ENCODE assay signal across 29 cellular contexts in genomic region chr1:28070725-28071593, GRCh38. TPM values are rescaled to one million over a fixed set of nuclear protein-coding genes. Genes with fewer than 3 reads are reported as not detected.
DNase-seq lines count a peak whose midpoint lies in the region; ATAC-seq, FAIRE-seq and TF ChIP-seq lines count a peak whose summit lies in the region.
"Had no signal": no experiment of that assay in that cellular context is flagged by ENCODE, and none has a peak within 500 bp of the region (broad histone marks: within the 10 kb centered on the region; RNA-seq: fewer than 3 reads in every experiment).

No MANE protein-coding gene starts in this region.

- no peak for FAIRE-seq in A549 (lab: Jason Lieb, UNC)
- FAIRE-seq: frontal cortex had no signal

- no peak for DNase-seq in A549 (ENCODE audit: low read depth in 1 of 2, low spot score in 1 of 2)
- no peak for DNase-seq in Karpas-422
- DNase-seq in body of pancreas = no peak
- DNase-seq in osteoblast (ENCODE audit: insufficient read length, low spot score, missing footprints) = peak; percentile 9
- no peak for DNase-seq in hepatocyte (ENCODE audit: low spot score)
- DNase-seq: activated CD4-positive, alpha-beta T cell treated with anti-CD3 and anti-CD28 coated beads, Interleukin-2, amount 50 U/mL, for 1 hour; Caco-2; endodermal cell; esophagus squamous epithelium; hypothalamus; IMR-90; midbrain; natural killer cell; NCI-H1105; NCI-H1930; NCI-H526 treated with DMSO at 0.1 percent for 48 hours; SK-N-SH; stimulated activated CD4-positive, alpha-beta T cell treated with anti-CD3 and anti-CD28 coated beads, Interleukin-15, amount 100 ng/mL, for 24 hours; stomach; transverse colon; WERI-Rb-1 had no signal

- TF ChIP-seq RAD21 in A549 (conservative IDR thresholded peaks at IDR 0.05 in 1 of 2, IDR thresholded peaks at IDR 0.05 in 1 of 2) = no peak

- H3K27me3 ChIP-seq in Karpas-422 (ENCODE audit: low read length) (no peaks in the 10 kb centered on the region), body of pancreas (no peaks in the 10 kb centered on the region), osteoblast (ENCODE audit: insufficient read depth, low read length) (no peaks in the 10 kb centered on the region), hepatocyte (no peaks in the 10 kb centered on the region)
- H3K27me3 ChIP-seq: BLaER1 treated with 17β-estradiol and CSF1 and Interleukin-3, amounts not matched to agents 10 nM and 100 nM; esophagus squamous epithelium; stomach; transverse colon had no signal

- H3K79me2 ChIP-seq in Karpas-422 (ENCODE audit: low read length) (peaks cover 97% of the 10 kb centered on the region), osteoblast (ENCODE audit: insufficient read depth, low read length) (peaks cover 72% of the 10 kb centered on the region), hepatocyte (peaks cover 85% of the 10 kb centered on the region)

- H3K4me3 ChIP-seq in A549 = no peak overlapping the region
- H3K4me3 ChIP-seq in Karpas-422 (ENCODE audit: low read length) = no peak overlapping the region
- no peak overlapping the region for H3K4me3 ChIP-seq in body of pancreas
- H3K4me3 ChIP-seq in osteoblast (ENCODE audit: insufficient read depth, low read length) = no peak overlapping the region
- no peak overlapping the region for H3K4me3 ChIP-seq in hepatocyte
- H3K4me3 ChIP-seq: BLaER1 treated with 17β-estradiol and CSF1 and Interleukin-3, amounts not matched to agents 10 nM and 100 nM; coronary artery; esophagus squamous epithelium; stomach; transverse colon had no signal

- H3K9me2 ChIP-seq in Karpas-422 (replicated peaks; ENCODE audit: insufficient read depth, low read length) (no peaks in the 10 kb centered on the region), hepatocyte (replicated peaks; ENCODE audit: insufficient read depth) (no peaks in the 10 kb centered on the region)
- H3K9me2 ChIP-seq: SK-N-SH had no signal

- intact Hi-C loops in body of pancreas (cut with DNase I) = no loop called here

- no peak for ATAC-seq in A549
- ATAC-seq in body of pancreas = peak; percentile 87
- ATAC-seq in GM19455 (IDR thresholded peaks at IDR 0.05; ENCODE audit: unreplicated experiment) = no peak
- no peak for ATAC-seq in GM21423 (IDR thresholded peaks at IDR 0.05; ENCODE audit: unreplicated experiment)
- no peak for ATAC-seq in GM21529 (IDR thresholded peaks at IDR 0.05; ENCODE audit: unreplicated experiment)
- ATAC-seq: natural killer cell, sciatic nerve had no signal

- TF ChIP-seq CTCF in A549 (IDR thresholded peaks at IDR 0.05) (no peak), body of pancreas (IDR thresholded peaks at IDR 0.05) (no peak), osteoblast (IDR thresholded peaks at IDR 0.05; ENCODE audit: extremely low read depth, low read depth, low read length) (no peak), hepatocyte (IDR thresholded peaks at IDR 0.05; ENCODE audit: poor library complexity) (no peak)

- CTCF ChIA-PET in A549 (lab: Yijun Ruan, JAX) = no interaction called here

- H3K36me3 ChIP-seq in Karpas-422 (ENCODE audit: insufficient read depth, low read length) (peaks cover 7% of the 10 kb centered on the region; the same call in 1 of the 2 replicates), body of pancreas (replicated peaks in 1 of 2; ENCODE audit: insufficient read depth in 1 of 2, low read depth in 2 of 2) (no peaks in the 10 kb centered on the region), osteoblast (ENCODE audit: insufficient read depth, low read length) (no peaks in the 10 kb centered on the region), hepatocyte (replicated peaks; ENCODE audit: insufficient read depth, low read depth) (no peaks in the 10 kb centered on the region)
- H3K36me3 ChIP-seq: esophagus squamous epithelium, stomach, transverse colon, WERI-Rb-1 had no signal

- no peak overlapping the region for H3K27ac ChIP-seq in A549
- H3K27ac ChIP-seq in Karpas-422 (ENCODE audit: low read length) = peak overlapping the region; percentile 62
- H3K27ac ChIP-seq in body of pancreas = peak overlapping the region; percentile 29 to 80 (median 68)
- peak overlapping the region; percentile 10 for H3K27ac ChIP-seq in osteoblast (ENCODE audit: low read depth, low read length)
- no peak overlapping the region for H3K27ac ChIP-seq in hepatocyte
- H3K27ac ChIP-seq: BLaER1 treated with 17β-estradiol and CSF1 and Interleukin-3, amounts not matched to agents 10 nM and 100 nM; coronary artery; esophagus squamous epithelium; RWPE1; transverse colon; WERI-Rb-1 had no signal

- TF ChIP-seq POLR2A in A549 (IDR thresholded peaks at IDR 0.05; ENCODE audit: low read length) (no peak), body of pancreas (IDR thresholded peaks at IDR 0.05) (no peak)

- no peak for TF ChIP-seq EP300 in A549 (IDR thresholded peaks at IDR 0.05)

- no peak overlapping the region for H3K9ac ChIP-seq in Karpas-422 (ENCODE audit: low read length)
- H3K9ac ChIP-seq: BLaER1 treated with 17β-estradiol and CSF1 and Interleukin-3, amounts not matched to agents 10 nM and 100 nM; SK-N-SH had no signal

- H3K4me2 ChIP-seq in A549 = peak overlapping the region; percentile 33; the same call in 1 of the 3 replicates
- H3K4me2 ChIP-seq in Karpas-422 (ENCODE audit: low read depth, low read length, poor library complexity, severe bottlenecking) = no peak overlapping the region
- H3K4me2 ChIP-seq in osteoblast (ENCODE audit: insufficient read depth, low read length) = peak overlapping the region; percentile 41
- H3K4me2 ChIP-seq in hepatocyte = no peak overlapping the region

- H4K20me1 ChIP-seq in Karpas-422 (ENCODE audit: insufficient read depth, low read depth, low read length) = no peaks in the 10 kb centered on the region
- H4K20me1 ChIP-seq in osteoblast (ENCODE audit: insufficient read depth, low read length) = no peaks in the 10 kb centered on the region
- peaks cover 9% of the 10 kb centered on the region for H4K20me1 ChIP-seq in hepatocyte (ENCODE audit: insufficient read depth, poor library complexity, severe bottlenecking)

- no peaks in the 10 kb centered on the region for H3K9me3 ChIP-seq in A549
- H3K9me3 ChIP-seq in Karpas-422 (ENCODE audit: low read length) = no peaks in the 10 kb centered on the region
- no peaks in the 10 kb centered on the region for H3K9me3 ChIP-seq in body of pancreas
- H3K9me3 ChIP-seq in osteoblast (ENCODE audit: low read depth, low read length) = no peaks in the 10 kb centered on the region
- H3K9me3 ChIP-seq in hepatocyte (ENCODE audit: low read depth) = no peaks in the 10 kb centered on the region
- H3K9me3 ChIP-seq: BLaER1 treated with 17β-estradiol and CSF1 and Interleukin-3, amounts not matched to agents 10 nM and 100 nM; Caco-2; esophagus squamous epithelium; SK-N-SH; stomach; transverse colon had no signal

- H3K4me1 ChIP-seq in A549 (peaks cover 31% of the 10 kb centered on the region; the same call in 2 of the 3 replicates), Karpas-422 (ENCODE audit: low read length) (peaks cover 76% of the 10 kb centered on the region), body of pancreas (peaks cover 60% of the 10 kb centered on the region), osteoblast (ENCODE audit: insufficient read depth, low read length) (peaks cover 21% of the 10 kb centered on the region), hepatocyte (ENCODE audit: insufficient read depth) (peaks cover 6% of the 10 kb centered on the region)
- H3K4me1 ChIP-seq: Caco-2 had no signal

- H2AFZ ChIP-seq in Karpas-422 (ENCODE audit: low read length) = no peak overlapping the region
- H2AFZ ChIP-seq in osteoblast (ENCODE audit: low read length) = no peak overlapping the region
- no peak overlapping the region for H2AFZ ChIP-seq in hepatocyte

- 75% methylated on average over 11 of the region's 11 CpGs for WGBS in A549 (ENCODE audit: missing lambda C conversion rate)
- whole genome bisulfite sequencing in body of pancreas, 2 donors = 50 to 59% methylated on average over 11 of the region's 11 CpGs
- WGBS in hepatocyte (ENCODE audit: low lambda C conversion rate, missing lambda C conversion rate) = 96% methylated on average over 11 of the region's 11 CpGs

- POLR2A ChIA-PET in A549 (lab: Yijun Ruan, JAX) = no interaction called here

TF ChIP-seq in A549, 52 proteins besides CTCF, POLR2A, EP300 and RAD21 (continues in another document):
- no peak for TF ChIP-seq MAX (IDR thresholded peaks at IDR 0.05)
- TF ChIP-seq NPAS2 (CRISPR knock-in tag; IDR thresholded peaks at IDR 0.05; ENCODE audit: borderline replicate concordance) = no peak
- TF ChIP-seq ELK1 (IDR thresholded peaks at IDR 0.05; ENCODE audit: low read depth, low read length) = no peak
- no peak for TF ChIP-seq E2F6 (IDR thresholded peaks at IDR 0.05; ENCODE audit: borderline replicate concordance, low read depth)
- no peak for TF ChIP-seq CHD2 (IDR thresholded peaks at IDR 0.05; ENCODE audit: low read length, partially characterized antibody)

RNA-seq across cellular contexts. Expression of gene EYA3, which starts 17.5 kb away (rescaled TPM):
- polyA plus RNA-seq in A549 (2011; rRNA removed) (9.3 and 11.7 TPM in 2 replicates), A549 (2017; fragmentation: RNase III; extraction: RNeasy Plus Mini Kit Qiagen cat#74134 plus additional on column Dnase treatment) (5.3 to 6.2 TPM (median 5.7 TPM) in 3 replicates), hepatocyte (4.2 and 6.9 TPM in 2 replicates)
- polyA plus RNA-seq in A549 (2012; cell fraction: cytosol; rRNA removed) = 2.7 and 3.6 TPM in 2 replicates
- 4.1 and 6.3 TPM in 2 replicates for polyA plus RNA-seq in A549 (2012; cell fraction: nucleus; rRNA removed)
- polyA minus RNA-seq in A549 (2011; rRNA and poly(A)+ RNA removed) = 17.5 and 20.3 TPM in 2 replicates
- 17.0 and 28.3 TPM in 2 replicates for total RNA-seq in Karpas-422 (2014; rRNA removed; shearing (Covaris generic); ENCODE audit: low replicate concordance)
- total RNA-seq in body of pancreas (10 to 100 TPM in 1 of 2 donors, 1 to 10 TPM in 1; 7.8 to 15.5 TPM), osteoblast (10.9 and 13.3 TPM in 2 replicates), hepatocyte (13.5 and 19.9 TPM in 2 replicates)

Comparison
In these comparisons a context has a peak if more than half of its experiments do, and no peak if none do; other contexts are left out.
1. H3K27ac ChIP-seq: peak in Karpas-422 (single experiment), body of pancreas (4 of 4) and osteoblast (single experiment); none in A549 (0 of 2) and hepatocyte (single experiment).
2. H3K4me2 ChIP-seq: peak in A549 (single experiment) and osteoblast (single experiment); none in Karpas-422 (single experiment) and hepatocyte (single experiment).